20 cellular contexts compared by ENCODE assay signal in genomic region chr10:48467669-48468068, GRCh38.
DNase-seq lines count a peak whose midpoint lies in the region; ATAC-seq and TF ChIP-seq lines count a peak whose summit lies in the region.
"Had no signal": no experiment of that assay in that cellular context is flagged by ENCODE, and none has a peak within 500 bp of the region (broad histone marks: within the 10 kb centered on the region; RNA-seq: fewer than 3 reads in every experiment).

No MANE protein-coding gene starts in this region.

- POLR2A ChIA-PET in activated naive CD8-positive, alpha-beta T cell treated with anti-CD3 and anti-CD28 coated beads, Interleukin-2, amount 10 ng/mL, durations not matched to agents 7 days and 5 days (lab: Charles Lee): no interaction called here

- H3K36me3 Mint-ChIP-seq in activated naive CD8-positive, alpha-beta T cell treated with anti-CD3 and anti-CD28 coated beads, Interleukin-2, amount 10 ng/mL, durations not matched to agents 7 days and 5 days: no peaks in the 10 kb centered on the region
- no peaks in the 10 kb centered on the region for H3K36me3 Mint-ChIP-seq in activated naive CD8-positive, alpha-beta T cell treated with anti-CD3 and anti-CD28 coated beads, Interleukin-2, amount 50 U/mL, for 24 hours (ENCODE audit: low read depth)
- no peaks in the 10 kb centered on the region for H3K36me3 Mint-ChIP-seq in nephron (ENCODE audit: low read depth)

- H3K36me3 ChIP-seq in WERI-Rb-1 (no peaks in the 10 kb centered on the region), upper lobe of left lung (no peaks in the 10 kb centered on the region)
- H3K36me3 ChIP-seq: BLaER1 treated with 17β-estradiol and CSF1 and Interleukin-3, amounts not matched to agents 10 nM and 100 nM had no signal

- TF ChIP-seq CTCF in WERI-Rb-1 (IDR thresholded peaks at IDR 0.05; ENCODE audit: low read depth, low read length): no peak
- no peak for TF ChIP-seq CTCF in nephron (IDR thresholded peaks at IDR 0.05; ENCODE audit: unreplicated experiment in 3 of 3)
- TF ChIP-seq CTCF in upper lobe of left lung (IDR thresholded peaks at IDR 0.05): no peak

- no peak for ATAC-seq in activated naive CD8-positive, alpha-beta T cell treated with anti-CD3 and anti-CD28 coated beads, Interleukin-2, amount 10 ng/mL, durations not matched to agents 7 days and 5 days (ENCODE audit: low read depth)
- no peak for ATAC-seq in activated naive CD8-positive, alpha-beta T cell treated with anti-CD3 and anti-CD28 coated beads, Interleukin-2, amount 50 U/mL, for 24 hours
- ATAC-seq in HG02623 (IDR thresholded peaks at IDR 0.05; ENCODE audit: unreplicated experiment) (no peak), upper lobe of left lung (ENCODE audit: low FRiP score in 2 of 2) (no peak)
- ATAC-seq: A549, GM23338, Panc1 had no signal

- peaks cover 0 to 9% (median 1%) of the 10 kb centered on the region in 4 donors for H3K4me1 ChIP-seq in upper lobe of left lung
- H3K4me1 ChIP-seq: A549 had no signal

- TF ChIP-seq EP300 in upper lobe of left lung (IDR thresholded peaks at IDR 0.05): no peak

- H3K27me3 Mint-ChIP-seq in activated naive CD8-positive, alpha-beta T cell treated with anti-CD3 and anti-CD28 coated beads, Interleukin-2, amount 10 ng/mL, durations not matched to agents 7 days and 5 days: peaks cover 2% of the 10 kb centered on the region
- H3K27me3 Mint-ChIP-seq in activated naive CD8-positive, alpha-beta T cell treated with anti-CD3 and anti-CD28 coated beads, Interleukin-2, amount 50 U/mL, for 24 hours: no peaks in the 10 kb centered on the region
- no peaks in the 10 kb centered on the region for H3K27me3 Mint-ChIP-seq in nephron (ENCODE audit: low read depth)

- no peak overlapping the region for H3K27ac Mint-ChIP-seq in activated naive CD8-positive, alpha-beta T cell treated with anti-CD3 and anti-CD28 coated beads, Interleukin-2, amount 10 ng/mL, durations not matched to agents 7 days and 5 days
- no peak overlapping the region for H3K27ac Mint-ChIP-seq in activated naive CD8-positive, alpha-beta T cell treated with anti-CD3 and anti-CD28 coated beads, Interleukin-2, amount 50 U/mL, for 24 hours
- H3K27ac Mint-ChIP-seq in nephron: peak overlapping the region in 2 of 3 experiments; percentile 30 to 77
- H3K27ac Mint-ChIP-seq: GM23338 had no signal

- no peaks in the 10 kb centered on the region for H3K9me3 Mint-ChIP-seq in activated naive CD8-positive, alpha-beta T cell treated with anti-CD3 and anti-CD28 coated beads, Interleukin-2, amount 10 ng/mL, durations not matched to agents 7 days and 5 days
- H3K9me3 Mint-ChIP-seq in activated naive CD8-positive, alpha-beta T cell treated with anti-CD3 and anti-CD28 coated beads, Interleukin-2, amount 50 U/mL, for 24 hours: no peaks in the 10 kb centered on the region
- H3K9me3 Mint-ChIP-seq in nephron: no peaks in the 10 kb centered on the region
- H3K9me3 Mint-ChIP-seq: HFFc6 had no signal

- 80 to 82% methylated on average over 4 of the region's 4 CpGs for WGBS in upper lobe of left lung, 2 donors

- H3K4me3 ChIP-seq in WERI-Rb-1 (ENCODE audit: low read depth, low read length) (no peak overlapping the region), upper lobe of left lung (no peak overlapping the region)
- H3K4me3 ChIP-seq: A549; BLaER1 treated with 17β-estradiol and CSF1 and Interleukin-3, amounts not matched to agents 10 nM and 100 nM had no signal

- TF ChIP-seq POLR2A in upper lobe of left lung (IDR thresholded peaks at IDR 0.05): no peak

- H3K9me3 ChIP-seq in WERI-Rb-1 (ENCODE audit: severe bottlenecking) (no peaks in the 10 kb centered on the region), upper lobe of left lung (no peaks in the 10 kb centered on the region)
- H3K9me3 ChIP-seq: A549 had no signal

- no peak overlapping the region for H3K27ac ChIP-seq in WERI-Rb-1
- H3K27ac ChIP-seq in upper lobe of left lung: no peak overlapping the region
- H3K27ac ChIP-seq: A549; BLaER1 treated with 17β-estradiol and CSF1 and Interleukin-3, amounts not matched to agents 10 nM and 100 nM had no signal

- H3K4me1 Mint-ChIP-seq in activated naive CD8-positive, alpha-beta T cell treated with anti-CD3 and anti-CD28 coated beads, Interleukin-2, amount 10 ng/mL, durations not matched to agents 7 days and 5 days: peaks cover 24% of the 10 kb centered on the region
- H3K4me1 Mint-ChIP-seq in activated naive CD8-positive, alpha-beta T cell treated with anti-CD3 and anti-CD28 coated beads, Interleukin-2, amount 50 U/mL, for 24 hours: no peaks in the 10 kb centered on the region
- peaks cover 50% of the 10 kb centered on the region for H3K4me1 Mint-ChIP-seq in nephron

- DNase-seq in activated naive CD8-positive, alpha-beta T cell treated with anti-CD3 and anti-CD28 coated beads, Interleukin-2, amount 10 ng/mL, durations not matched to agents 7 days and 5 days: peak; percentile 10
- DNase-seq in activated naive CD8-positive, alpha-beta T cell treated with anti-CD3 and anti-CD28 coated beads, Interleukin-2, amount 50 U/mL, for 24 hours: no peak
- DNase-seq in WERI-Rb-1 (peak; percentile 53), NCI-H82 (lab: John Stamatoyannopoulos, UW) (no peak), upper lobe of left lung (no peak)
- no peak for DNase-seq in central memory CD4-positive, alpha-beta T cell
- DNase-seq: DMS 273 treated with DMSO at 0.1 percent for 48 hours, HFFc6, Karpas-422, MM.1S, NCI-H1092 treated with DMSO at 0.1 percent for 48 hours, NCI-H2081 treated with DMSO at 0.1 percent for 48 hours, NCI-H510A, SHP77 had no signal

- H3K27me3 ChIP-seq in WERI-Rb-1 (ENCODE audit: insufficient read depth, low read depth, severe bottlenecking): no peaks in the 10 kb centered on the region
- peaks cover 0 to 3% (median 0%) of the 10 kb centered on the region in 4 donors for H3K27me3 ChIP-seq in upper lobe of left lung
- H3K27me3 ChIP-seq: BLaER1 treated with 17β-estradiol and CSF1 and Interleukin-3, amounts not matched to agents 10 nM and 100 nM had no signal

- H3K4me3 Mint-ChIP-seq in activated naive CD8-positive, alpha-beta T cell treated with anti-CD3 and anti-CD28 coated beads, Interleukin-2, amount 10 ng/mL, durations not matched to agents 7 days and 5 days: no peak overlapping the region
- H3K4me3 Mint-ChIP-seq in activated naive CD8-positive, alpha-beta T cell treated with anti-CD3 and anti-CD28 coated beads, Interleukin-2, amount 50 U/mL, for 24 hours: no peak overlapping the region
- no peak overlapping the region for H3K4me3 Mint-ChIP-seq in nephron
- H3K4me3 Mint-ChIP-seq: HFFc6 had no signal

Comparison
In these comparisons a context has a peak if more than half of its experiments do, and no peak if none do; other contexts are left out.
1. DNase-seq: peak in activated naive CD8-positive, alpha-beta T cell treated with anti-CD3 and anti-CD28 coated beads, Interleukin-2, amount 10 ng/mL, durations not matched to agents 7 days and 5 days (single experiment) and WERI-Rb-1 (single experiment); none in activated naive CD8-positive, alpha-beta T cell treated with anti-CD3 and anti-CD28 coated beads, Interleukin-2, amount 50 U/mL, for 24 hours (single experiment), NCI-H82 (single experiment), central memory CD4-positive, alpha-beta T cell (single experiment) and upper lobe of left lung (0 of 2).
2. H3K27ac Mint-ChIP-seq: peak in nephron (2 of 3); none in activated naive CD8-positive, alpha-beta T cell treated with anti-CD3 and anti-CD28 coated beads, Interleukin-2, amount 10 ng/mL, durations not matched to agents 7 days and 5 days (single experiment) and activated naive CD8-positive, alpha-beta T cell treated with anti-CD3 and anti-CD28 coated beads, Interleukin-2, amount 50 U/mL, for 24 hours (single experiment).